Comparison of ENCODE assay signal across 1 cellular context in genomic region chr4:105155426-105155825, GRCh38.
TF ChIP-seq lines count a peak whose summit lies in the region.

No MANE protein-coding gene starts in this region.

TF ChIP-seq in HepG2, 621 proteins besides CTCF, POLR2A, EP300 and RAD21:
- no peak for TF ChIP-seq GPBP1L1 (CRISPR knock-in tag; IDR thresholded peaks at IDR 0.05)
- no peak for TF ChIP-seq KDM1A (CRISPR knock-in tag; IDR thresholded peaks at IDR 0.05)
- TF ChIP-seq ZNF772 (CRISPR knock-in tag; IDR thresholded peaks at IDR 0.05) = no peak
- no peak for TF ChIP-seq TEF (CRISPR knock-in tag; IDR thresholded peaks at IDR 0.05)
- TF ChIP-seq NCOA2 (CRISPR knock-in tag; IDR thresholded peaks at IDR 0.05) = no peak
- TF ChIP-seq WIZ (CRISPR knock-in tag; IDR thresholded peaks at IDR 0.05) = no peak
- no peak for TF ChIP-seq PCBP1 (IDR thresholded peaks at IDR 0.05; ENCODE audit: borderline replicate concordance, low read depth, low read length)
- no peak for TF ChIP-seq HMG20B (CRISPR knock-in tag; conservative IDR thresholded peaks at IDR 0.05)
- no peak for TF ChIP-seq NFYB (CRISPR knock-in tag; IDR thresholded peaks at IDR 0.05)
- no peak for TF ChIP-seq ZNF576 (CRISPR knock-in tag; IDR thresholded peaks at IDR 0.05)
- TF ChIP-seq GZF1 (CRISPR knock-in tag; IDR thresholded peaks at IDR 0.05) = no peak
- no peak for TF ChIP-seq CEBPZ (IDR thresholded peaks at IDR 0.05; ENCODE audit: low read length)
- TF ChIP-seq SATB2 (CRISPR knock-in tag; IDR thresholded peaks at IDR 0.05) = no peak
- no peak for TF ChIP-seq CREB3 (CRISPR knock-in tag; IDR thresholded peaks at IDR 0.05)
- TF ChIP-seq ZNF747 (CRISPR knock-in tag; IDR thresholded peaks at IDR 0.05; ENCODE audit: borderline replicate concordance) = no peak
- TF ChIP-seq DMAP1 (CRISPR knock-in tag; IDR thresholded peaks at IDR 0.05) = no peak
- TF ChIP-seq ONECUT2 (CRISPR knock-in tag; IDR thresholded peaks at IDR 0.05) = no peak
